In the genomic region with DNA sequence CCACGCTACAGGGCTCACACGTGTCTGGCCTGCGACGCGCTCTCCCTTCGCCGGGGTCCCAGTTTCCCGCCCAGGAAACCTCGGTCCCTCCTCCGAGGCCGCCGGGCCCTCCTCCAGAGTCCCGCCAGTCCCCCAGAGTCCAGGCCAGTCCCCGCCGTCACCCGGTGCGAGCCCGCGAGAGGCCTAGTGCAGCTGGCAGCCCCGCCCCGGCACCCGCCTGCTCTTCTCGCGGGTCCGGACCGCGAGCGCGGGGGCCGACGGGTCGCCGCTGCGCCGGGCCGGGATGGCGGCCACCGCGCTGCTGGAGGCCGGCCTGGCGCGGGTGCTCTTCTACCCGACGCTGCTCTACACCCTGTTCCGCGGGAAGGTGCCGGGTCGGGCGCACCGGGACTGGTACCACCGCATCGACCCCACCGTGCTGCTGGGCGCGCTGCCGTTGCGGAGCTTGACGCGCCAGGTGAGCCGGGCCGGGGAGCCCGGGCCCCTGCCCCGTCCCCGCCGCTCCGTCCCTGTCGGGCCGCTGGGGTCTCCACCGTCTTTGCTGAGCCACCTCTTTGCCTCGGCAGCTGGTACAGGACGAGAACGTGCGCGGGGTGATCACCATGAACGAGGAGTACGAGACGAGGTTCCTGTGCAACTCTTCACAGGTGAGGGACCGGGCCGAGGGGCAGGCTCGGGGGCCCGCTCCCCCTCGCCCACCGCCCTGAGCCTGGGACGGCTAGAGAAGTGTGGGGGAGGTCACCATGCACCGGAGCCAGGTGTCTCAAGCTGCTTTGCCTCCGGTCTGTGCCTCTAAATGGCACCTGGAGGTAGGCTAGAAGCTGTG, we compare ENCODE assay signal across 1 cellular context.
TF ChIP-seq lines count a peak whose summit lies in the region.

A gene with protein sequence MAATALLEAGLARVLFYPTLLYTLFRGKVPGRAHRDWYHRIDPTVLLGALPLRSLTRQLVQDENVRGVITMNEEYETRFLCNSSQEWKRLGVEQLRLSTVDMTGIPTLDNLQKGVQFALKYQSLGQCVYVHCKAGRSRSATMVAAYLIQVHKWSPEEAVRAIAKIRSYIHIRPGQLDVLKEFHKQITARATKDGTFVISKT (plus strand): TSS at position 260 of the 826 bp plus-strand sequence. CDS start 24 bp downstream, at position 284.

TF ChIP-seq in K562, 482 proteins besides CTCF, POLR2A, EP300 and RAD21 (continued from another document and continues in another):
- TF ChIP-seq TCFL5 (CRISPR knock-in tag; conservative IDR thresholded peaks at IDR 0.05) = no peak
- peak; percentile 85 for TF ChIP-seq TGIF2 (CRISPR knock-in tag; IDR thresholded peaks at IDR 0.05)
- no peak for TF ChIP-seq MYBL2 (IDR thresholded peaks at IDR 0.05; ENCODE audit: low read depth)
- TF ChIP-seq MYBL2 (CRISPR knock-in tag; IDR thresholded peaks at IDR 0.05; ENCODE audit: borderline replicate concordance) = no peak
- TF ChIP-seq PHF21A (IDR thresholded peaks at IDR 0.05; ENCODE audit: borderline replicate concordance, low read depth) = no peak
- peak; percentile 85 for TF ChIP-seq CHD1 (IDR thresholded peaks at IDR 0.05; ENCODE audit: low read length)
- TF ChIP-seq, protein P1, sequence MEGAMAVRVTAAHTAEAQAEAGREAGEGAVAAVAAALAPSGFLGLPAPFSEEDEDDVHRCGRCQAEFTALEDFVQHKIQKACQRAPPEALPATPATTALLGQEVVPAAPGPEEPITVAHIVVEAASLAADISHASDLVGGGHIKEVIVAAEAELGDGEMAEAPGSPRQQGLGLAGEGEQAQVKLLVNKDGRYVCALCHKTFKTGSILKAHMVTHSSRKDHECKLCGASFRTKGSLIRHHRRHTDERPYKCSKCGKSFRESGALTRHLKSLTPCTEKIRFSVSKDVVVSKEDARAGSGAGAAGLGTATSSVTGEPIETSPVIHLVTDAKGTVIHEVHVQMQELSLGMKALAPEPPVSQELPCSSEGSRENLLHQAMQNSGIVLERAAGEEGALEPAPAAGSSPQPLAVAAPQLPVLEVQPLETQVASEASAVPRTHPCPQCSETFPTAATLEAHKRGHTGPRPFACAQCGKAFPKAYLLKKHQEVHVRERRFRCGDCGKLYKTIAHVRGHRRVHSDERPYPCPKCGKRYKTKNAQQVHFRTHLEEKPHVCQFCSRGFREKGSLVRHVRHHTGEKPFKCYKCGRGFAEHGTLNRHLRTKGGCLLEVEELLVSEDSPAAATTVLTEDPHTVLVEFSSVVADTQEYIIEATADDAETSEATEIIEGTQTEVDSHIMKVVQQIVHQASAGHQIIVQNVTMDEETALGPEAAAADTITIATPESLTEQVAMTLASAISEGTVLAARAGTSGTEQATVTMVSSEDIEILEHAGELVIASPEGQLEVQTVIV (CRISPR knock-in tag; IDR thresholded peaks at IDR 0.05; ENCODE audit: borderline replicate concordance) = no peak
- TF ChIP-seq, protein P2, sequence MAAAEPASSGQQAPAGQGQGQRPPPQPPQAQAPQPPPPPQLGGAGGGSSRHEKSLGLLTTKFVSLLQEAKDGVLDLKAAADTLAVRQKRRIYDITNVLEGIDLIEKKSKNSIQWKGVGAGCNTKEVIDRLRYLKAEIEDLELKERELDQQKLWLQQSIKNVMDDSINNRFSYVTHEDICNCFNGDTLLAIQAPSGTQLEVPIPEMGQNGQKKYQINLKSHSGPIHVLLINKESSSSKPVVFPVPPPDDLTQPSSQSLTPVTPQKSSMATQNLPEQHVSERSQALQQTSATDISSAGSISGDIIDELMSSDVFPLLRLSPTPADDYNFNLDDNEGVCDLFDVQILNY (CRISPR knock-in tag; IDR thresholded peaks at IDR 0.05) = no peak
- TF ChIP-seq NRF1 (conservative IDR thresholded peaks at IDR 0.05 in 1 of 2, IDR thresholded peaks at IDR 0.05 in 1 of 2) = peak; percentile 74 to 79; a peak in 2 of 4 replicates
- TF ChIP-seq PURB (CRISPR knock-in tag; IDR thresholded peaks at IDR 0.05; ENCODE audit: low read depth) = no peak
- TF ChIP-seq NFYB (IDR thresholded peaks at IDR 0.05; ENCODE audit: extremely low read depth, insufficient read length) = no peak
- TF ChIP-seq, protein P3, sequence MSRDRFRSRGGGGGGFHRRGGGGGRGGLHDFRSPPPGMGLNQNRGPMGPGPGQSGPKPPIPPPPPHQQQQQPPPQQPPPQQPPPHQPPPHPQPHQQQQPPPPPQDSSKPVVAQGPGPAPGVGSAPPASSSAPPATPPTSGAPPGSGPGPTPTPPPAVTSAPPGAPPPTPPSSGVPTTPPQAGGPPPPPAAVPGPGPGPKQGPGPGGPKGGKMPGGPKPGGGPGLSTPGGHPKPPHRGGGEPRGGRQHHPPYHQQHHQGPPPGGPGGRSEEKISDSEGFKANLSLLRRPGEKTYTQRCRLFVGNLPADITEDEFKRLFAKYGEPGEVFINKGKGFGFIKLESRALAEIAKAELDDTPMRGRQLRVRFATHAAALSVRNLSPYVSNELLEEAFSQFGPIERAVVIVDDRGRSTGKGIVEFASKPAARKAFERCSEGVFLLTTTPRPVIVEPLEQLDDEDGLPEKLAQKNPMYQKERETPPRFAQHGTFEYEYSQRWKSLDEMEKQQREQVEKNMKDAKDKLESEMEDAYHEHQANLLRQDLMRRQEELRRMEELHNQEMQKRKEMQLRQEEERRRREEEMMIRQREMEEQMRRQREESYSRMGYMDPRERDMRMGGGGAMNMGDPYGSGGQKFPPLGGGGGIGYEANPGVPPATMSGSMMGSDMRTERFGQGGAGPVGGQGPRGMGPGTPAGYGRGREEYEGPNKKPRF (IDR thresholded peaks at IDR 0.05; ENCODE audit: low read depth, low read length) = no peak
- TF ChIP-seq BRD4 (IDR thresholded peaks at IDR 0.05) = peak; percentile 58; the same call in 1 of the 2 replicates
- TF ChIP-seq, protein P4, sequence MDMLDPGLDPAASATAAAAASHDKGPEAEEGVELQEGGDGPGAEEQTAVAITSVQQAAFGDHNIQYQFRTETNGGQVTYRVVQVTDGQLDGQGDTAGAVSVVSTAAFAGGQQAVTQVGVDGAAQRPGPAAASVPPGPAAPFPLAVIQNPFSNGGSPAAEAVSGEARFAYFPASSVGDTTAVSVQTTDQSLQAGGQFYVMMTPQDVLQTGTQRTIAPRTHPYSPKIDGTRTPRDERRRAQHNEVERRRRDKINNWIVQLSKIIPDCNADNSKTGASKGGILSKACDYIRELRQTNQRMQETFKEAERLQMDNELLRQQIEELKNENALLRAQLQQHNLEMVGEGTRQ (CRISPR knock-in tag; IDR thresholded peaks at IDR 0.05) = no peak
- TF ChIP-seq MTA1 (IDR thresholded peaks at IDR 0.05; ENCODE audit: borderline replicate concordance) = no peak
- no peak for TF ChIP-seq ASH1L (IDR thresholded peaks at IDR 0.05; ENCODE audit: borderline replicate concordance, low read depth, partially characterized antibody)
- TF ChIP-seq ZNF311 (CRISPR knock-in tag; IDR thresholded peaks at IDR 0.05) = no peak
- no peak for TF ChIP-seq MCM3 (IDR thresholded peaks at IDR 0.05)
- TF ChIP-seq NEUROD1 (IDR thresholded peaks at IDR 0.05; ENCODE audit: borderline replicate concordance, low read depth, low read length, partially characterized antibody) = peak; percentile 48
- TF ChIP-seq TAF9B (IDR thresholded peaks at IDR 0.05; ENCODE audit: partially characterized antibody) = no peak
- TF ChIP-seq, protein P5, sequence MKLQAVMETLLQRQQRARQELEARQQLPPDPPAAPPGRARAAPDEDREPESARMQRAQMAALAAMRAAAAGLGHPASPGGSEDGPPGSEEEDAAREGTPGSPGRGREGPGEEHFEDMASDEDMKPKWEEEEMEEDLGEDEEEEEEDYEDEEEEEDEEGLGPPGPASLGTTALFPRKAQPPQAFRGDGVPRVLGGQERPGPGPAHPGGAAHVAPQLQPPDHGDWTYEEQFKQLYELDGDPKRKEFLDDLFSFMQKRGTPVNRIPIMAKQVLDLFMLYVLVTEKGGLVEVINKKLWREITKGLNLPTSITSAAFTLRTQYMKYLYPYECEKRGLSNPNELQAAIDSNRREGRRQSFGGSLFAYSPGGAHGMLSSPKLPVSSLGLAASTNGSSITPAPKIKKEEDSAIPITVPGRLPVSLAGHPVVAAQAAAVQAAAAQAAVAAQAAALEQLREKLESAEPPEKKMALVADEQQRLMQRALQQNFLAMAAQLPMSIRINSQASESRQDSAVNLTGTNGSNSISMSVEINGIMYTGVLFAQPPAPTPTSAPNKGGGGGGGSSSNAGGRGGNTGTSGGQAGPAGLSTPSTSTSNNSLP (IDR thresholded peaks at IDR 0.05; ENCODE audit: borderline replicate concordance, low read depth, low read length) = no peak
- no peak for TF ChIP-seq ZNF780A (CRISPR knock-in tag; IDR thresholded peaks at IDR 0.05)
- TF ChIP-seq ATF1 (CRISPR knock-in tag; IDR thresholded peaks at IDR 0.05) = no peak
- TF ChIP-seq ATF1 (tag; IDR thresholded peaks at IDR 0.05) = peak; percentile 36
- TF ChIP-seq, protein P6, sequence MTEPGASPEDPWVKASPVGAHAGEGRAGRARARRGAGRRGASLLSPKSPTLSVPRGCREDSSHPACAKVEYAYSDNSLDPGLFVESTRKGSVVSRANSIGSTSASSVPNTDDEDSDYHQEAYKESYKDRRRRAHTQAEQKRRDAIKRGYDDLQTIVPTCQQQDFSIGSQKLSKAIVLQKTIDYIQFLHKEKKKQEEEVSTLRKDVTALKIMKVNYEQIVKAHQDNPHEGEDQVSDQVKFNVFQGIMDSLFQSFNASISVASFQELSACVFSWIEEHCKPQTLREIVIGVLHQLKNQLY (CRISPR knock-in tag; conservative IDR thresholded peaks at IDR 0.05) = 0 out of 4 replicates have a peak, but pooled peaks of 1 of the 2 experiments have one; percentile 33
- TF ChIP-seq ZNF444 (CRISPR knock-in tag; IDR thresholded peaks at IDR 0.05) = no peak
- 0 out of 2 replicates have a peak, but pooled peaks have one; percentile 6 for TF ChIP-seq SMARCE1 (IDR thresholded peaks at IDR 0.05)
- TF ChIP-seq HCFC1 (IDR thresholded peaks at IDR 0.05; ENCODE audit: low read depth, low read length) = peak; percentile 62
- no peak for TF ChIP-seq SMARCA4 (IDR thresholded peaks at IDR 0.05)
- TF ChIP-seq, protein P7, sequence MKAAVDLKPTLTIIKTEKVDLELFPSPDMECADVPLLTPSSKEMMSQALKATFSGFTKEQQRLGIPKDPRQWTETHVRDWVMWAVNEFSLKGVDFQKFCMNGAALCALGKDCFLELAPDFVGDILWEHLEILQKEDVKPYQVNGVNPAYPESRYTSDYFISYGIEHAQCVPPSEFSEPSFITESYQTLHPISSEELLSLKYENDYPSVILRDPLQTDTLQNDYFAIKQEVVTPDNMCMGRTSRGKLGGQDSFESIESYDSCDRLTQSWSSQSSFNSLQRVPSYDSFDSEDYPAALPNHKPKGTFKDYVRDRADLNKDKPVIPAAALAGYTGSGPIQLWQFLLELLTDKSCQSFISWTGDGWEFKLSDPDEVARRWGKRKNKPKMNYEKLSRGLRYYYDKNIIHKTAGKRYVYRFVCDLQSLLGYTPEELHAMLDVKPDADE (conservative IDR thresholded peaks at IDR 0.05; ENCODE audit: control insufficient read depth, low read depth, low read length) = peak; percentile 93; the same call in 1 of the 2 replicates
- TF ChIP-seq POLR2H (tag; IDR thresholded peaks at IDR 0.05; ENCODE audit: low read depth) = peak; percentile 60
- TF ChIP-seq ETV6 (IDR thresholded peaks at IDR 0.05; ENCODE audit: borderline replicate concordance in 1 of 2, low read depth in 2 of 2, low read length in 1 of 2) = no peak
- no peak; the same call in 1 of the 2 replicates for TF ChIP-seq ETV6 (CRISPR knock-in tag; IDR thresholded peaks at IDR 0.05; ENCODE audit: borderline replicate concordance)
- TF ChIP-seq PTBP1 (IDR thresholded peaks at IDR 0.05; ENCODE audit: low read depth, low read length) = no peak
- TF ChIP-seq ZNF282 (CRISPR knock-in tag; IDR thresholded peaks at IDR 0.05) = no peak
- TF ChIP-seq SAFB (IDR thresholded peaks at IDR 0.05; ENCODE audit: borderline replicate concordance, low read depth, low read length) = no peak
- TF ChIP-seq HDAC1 (IDR thresholded peaks at IDR 0.05) = no peak; a peak in 2 of 4 replicates
- peak; percentile 84; the same call in 1 of the 2 replicates for TF ChIP-seq LCOR (CRISPR knock-in tag; IDR thresholded peaks at IDR 0.05)
- no peak for TF ChIP-seq TCF7L2 (IDR thresholded peaks at IDR 0.05; ENCODE audit: low read depth, low read length)
- peak; percentile 99 for TF ChIP-seq POLR2G (IDR thresholded peaks at IDR 0.05; ENCODE audit: low read depth, low read length)
- no peak for TF ChIP-seq PHB (CRISPR knock-in tag; IDR thresholded peaks at IDR 0.05)
- no peak for TF ChIP-seq ZNF212 (CRISPR knock-in tag; IDR thresholded peaks at IDR 0.05)
- no peak for TF ChIP-seq RFX1 (IDR thresholded peaks at IDR 0.05)
- no peak for TF ChIP-seq MAFG (tag; conservative IDR thresholded peaks at IDR 0.05)
- TF ChIP-seq, protein P8, sequence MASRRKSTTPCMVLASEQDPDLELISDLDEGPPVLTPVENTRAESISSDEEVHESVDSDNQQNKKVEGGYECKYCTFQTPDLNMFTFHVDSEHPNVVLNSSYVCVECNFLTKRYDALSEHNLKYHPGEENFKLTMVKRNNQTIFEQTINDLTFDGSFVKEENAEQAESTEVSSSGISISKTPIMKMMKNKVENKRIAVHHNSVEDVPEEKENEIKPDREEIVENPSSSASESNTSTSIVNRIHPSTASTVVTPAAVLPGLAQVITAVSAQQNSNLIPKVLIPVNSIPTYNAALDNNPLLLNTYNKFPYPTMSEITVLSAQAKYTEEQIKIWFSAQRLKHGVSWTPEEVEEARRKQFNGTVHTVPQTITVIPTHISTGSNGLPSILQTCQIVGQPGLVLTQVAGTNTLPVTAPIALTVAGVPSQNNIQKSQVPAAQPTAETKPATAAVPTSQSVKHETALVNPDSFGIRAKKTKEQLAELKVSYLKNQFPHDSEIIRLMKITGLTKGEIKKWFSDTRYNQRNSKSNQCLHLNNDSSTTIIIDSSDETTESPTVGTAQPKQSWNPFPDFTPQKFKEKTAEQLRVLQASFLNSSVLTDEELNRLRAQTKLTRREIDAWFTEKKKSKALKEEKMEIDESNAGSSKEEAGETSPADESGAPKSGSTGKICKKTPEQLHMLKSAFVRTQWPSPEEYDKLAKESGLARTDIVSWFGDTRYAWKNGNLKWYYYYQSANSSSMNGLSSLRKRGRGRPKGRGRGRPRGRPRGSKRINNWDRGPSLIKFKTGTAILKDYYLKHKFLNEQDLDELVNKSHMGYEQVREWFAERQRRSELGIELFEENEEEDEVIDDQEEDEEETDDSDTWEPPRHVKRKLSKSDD (conservative IDR thresholded peaks at IDR 0.05; ENCODE audit: low read length) = no peak
- TF ChIP-seq, protein P9, sequence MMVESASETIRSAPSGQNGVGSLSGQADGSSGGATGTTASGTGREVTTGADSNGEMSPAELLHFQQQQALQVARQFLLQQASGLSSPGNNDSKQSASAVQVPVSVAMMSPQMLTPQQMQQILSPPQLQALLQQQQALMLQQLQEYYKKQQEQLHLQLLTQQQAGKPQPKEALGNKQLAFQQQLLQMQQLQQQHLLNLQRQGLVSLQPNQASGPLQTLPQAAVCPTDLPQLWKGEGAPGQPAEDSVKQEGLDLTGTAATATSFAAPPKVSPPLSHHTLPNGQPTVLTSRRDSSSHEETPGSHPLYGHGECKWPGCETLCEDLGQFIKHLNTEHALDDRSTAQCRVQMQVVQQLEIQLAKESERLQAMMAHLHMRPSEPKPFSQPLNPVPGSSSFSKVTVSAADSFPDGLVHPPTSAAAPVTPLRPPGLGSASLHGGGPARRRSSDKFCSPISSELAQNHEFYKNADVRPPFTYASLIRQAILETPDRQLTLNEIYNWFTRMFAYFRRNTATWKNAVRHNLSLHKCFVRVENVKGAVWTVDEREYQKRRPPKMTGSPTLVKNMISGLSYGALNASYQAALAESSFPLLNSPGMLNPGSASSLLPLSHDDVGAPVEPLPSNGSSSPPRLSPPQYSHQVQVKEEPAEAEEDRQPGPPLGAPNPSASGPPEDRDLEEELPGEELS (CRISPR knock-in tag; IDR thresholded peaks at IDR 0.05; ENCODE audit: borderline replicate concordance) = no peak
- no peak for TF ChIP-seq CBFB (CRISPR knock-in tag; IDR thresholded peaks at IDR 0.05)
- no peak for TF ChIP-seq HIVEP1 (CRISPR knock-in tag; IDR thresholded peaks at IDR 0.05)
- TF ChIP-seq NCOA4 (IDR thresholded peaks at IDR 0.05; ENCODE audit: partially characterized antibody) = no peak
- TF ChIP-seq CHD2 (IDR thresholded peaks at IDR 0.05; ENCODE audit: low read depth, low read length) = peak; percentile 93
- TF ChIP-seq KAT2B (IDR thresholded peaks at IDR 0.05; ENCODE audit: low read depth, low read length) = no peak
